Comparison of ENCODE assay signal across 1 cellular context in genomic region chr7:112236597-112236996, GRCh38.
TF ChIP-seq lines count a peak whose summit lies in the region.

No MANE protein-coding gene starts in this region.

TF ChIP-seq in HepG2, 621 proteins besides CTCF, POLR2A, EP300 and RAD21 (continued from another document and continues in another):
- TF ChIP-seq ZNF766 (CRISPR knock-in tag; IDR thresholded peaks at IDR 0.05; ENCODE audit: borderline replicate concordance) (no peak), ARID3A (IDR thresholded peaks at IDR 0.05; ENCODE audit: low read depth, low read length) (0 out of 2 replicates have a peak, but pooled peaks have one; percentile 60), ELF3 (CRISPR knock-in tag; IDR thresholded peaks at IDR 0.05) (0 out of 2 replicates have a peak, but pooled peaks have one; percentile 26), PBX2 (CRISPR knock-in tag; IDR thresholded peaks at IDR 0.05) (no peak), CENPT (CRISPR knock-in tag; IDR thresholded peaks at IDR 0.05; ENCODE audit: low read depth) (no peak), ZMYM4 (CRISPR knock-in tag; IDR thresholded peaks at IDR 0.05) (no peak), MEIS2 (CRISPR knock-in tag; IDR thresholded peaks at IDR 0.05) (no peak; the same call in 1 of the 2 replicates), RELA (CRISPR knock-in tag; IDR thresholded peaks at IDR 0.05) (no peak), RFX3 (CRISPR knock-in tag; IDR thresholded peaks at IDR 0.05) (no peak), ZGPAT (CRISPR knock-in tag; IDR thresholded peaks at IDR 0.05) (peak; percentile 44; the same call in 1 of the 2 replicates), ZNF121 (CRISPR knock-in tag; IDR thresholded peaks at IDR 0.05) (no peak), EHMT2 (IDR thresholded peaks at IDR 0.05; ENCODE audit: borderline replicate concordance, low read depth, low read length) (peak; percentile 43; the same call in 1 of the 2 replicates), ARID2 (CRISPR knock-in tag; IDR thresholded peaks at IDR 0.05; ENCODE audit: borderline replicate concordance) (no peak), HOMEZ (CRISPR knock-in tag; IDR thresholded peaks at IDR 0.05; ENCODE audit: low read depth) (peak; percentile 73; the same call in 1 of the 2 replicates), ZBTB25 (CRISPR knock-in tag; IDR thresholded peaks at IDR 0.05) (no peak), BRD4 (CRISPR knock-in tag; IDR thresholded peaks at IDR 0.05) (no peak), NR2F2 (IDR thresholded peaks at IDR 0.05; ENCODE audit: borderline replicate concordance, low read depth) (no peak), ZNF280B (CRISPR knock-in tag; IDR thresholded peaks at IDR 0.05; ENCODE audit: borderline replicate concordance) (no peak), ZBTB42 (CRISPR knock-in tag; IDR thresholded peaks at IDR 0.05) (no peak), TSC22D2 (CRISPR knock-in tag; IDR thresholded peaks at IDR 0.05; ENCODE audit: borderline replicate concordance) (no peak), PCBP2 (optimal IDR thresholded peaks at IDR 0.05; ENCODE audit: low read depth, low read length, poor library complexity, severe bottlenecking) (no peak), RARA (CRISPR knock-in tag; IDR thresholded peaks at IDR 0.05) (peak; percentile 36; the same call in 1 of the 2 replicates), MYC (CRISPR knock-in tag; IDR thresholded peaks at IDR 0.05; ENCODE audit: borderline replicate concordance) (no peak), NR1H2 (CRISPR knock-in tag; IDR thresholded peaks at IDR 0.05; ENCODE audit: borderline replicate concordance, low read depth) (no peak), SPEN (CRISPR knock-in tag; IDR thresholded peaks at IDR 0.05; ENCODE audit: low read depth) (no peak), CBX1 (IDR thresholded peaks at IDR 0.05; ENCODE audit: low read depth) (no peak), PHF5A (CRISPR knock-in tag; IDR thresholded peaks at IDR 0.05; ENCODE audit: low read depth, unreplicated experiment) (no peak), ZNF639 (CRISPR knock-in tag; conservative IDR thresholded peaks at IDR 0.05) (no peak), FIP1L1 (IDR thresholded peaks at IDR 0.05; ENCODE audit: borderline replicate concordance, insufficient read depth, low read depth, low read length) (no peak), MTA3 (CRISPR knock-in tag; IDR thresholded peaks at IDR 0.05) (no peak), ZNF276 (CRISPR knock-in tag; IDR thresholded peaks at IDR 0.05; ENCODE audit: low read depth) (no peak), ZFP36L1 (CRISPR knock-in tag; IDR thresholded peaks at IDR 0.05) (no peak), MLLT10 (CRISPR knock-in tag; IDR thresholded peaks at IDR 0.05) (no peak), ATF5 (CRISPR knock-in tag; IDR thresholded peaks at IDR 0.05; ENCODE audit: low read depth) (no peak), DZIP1 (CRISPR knock-in tag; IDR thresholded peaks at IDR 0.05) (no peak), NPAS2 (CRISPR knock-in tag; IDR thresholded peaks at IDR 0.05; ENCODE audit: borderline replicate concordance) (no peak), SRSF9 (IDR thresholded peaks at IDR 0.05; ENCODE audit: borderline replicate concordance, insufficient read depth, low read depth, low read length, poor library complexity, severe bottlenecking) (no peak), CBX2 (IDR thresholded peaks at IDR 0.05; ENCODE audit: low read depth, low read length) (no peak), CBX2 (CRISPR knock-in tag; IDR thresholded peaks at IDR 0.05; ENCODE audit: low read depth) (no peak), SOX13 (IDR thresholded peaks at IDR 0.05) (no peak), SOX13 (CRISPR knock-in tag; conservative IDR thresholded peaks at IDR 0.05 in 1 of 2, IDR thresholded peaks at IDR 0.05 in 1 of 2) (peak in 1 of 2 experiments; percentile 57; a peak in 1 of 4 replicates), NFIB (CRISPR knock-in tag; IDR thresholded peaks at IDR 0.05; ENCODE audit: borderline replicate concordance) (no peak), SETDB1 (CRISPR knock-in tag; IDR thresholded peaks at IDR 0.05; ENCODE audit: borderline replicate concordance) (no peak), MAX (IDR thresholded peaks at IDR 0.05) (no peak), PLRG1 (conservative IDR thresholded peaks at IDR 0.05) (no peak)
